ENCODE assay signal across 8 cellular contexts in the genomic region with DNA sequence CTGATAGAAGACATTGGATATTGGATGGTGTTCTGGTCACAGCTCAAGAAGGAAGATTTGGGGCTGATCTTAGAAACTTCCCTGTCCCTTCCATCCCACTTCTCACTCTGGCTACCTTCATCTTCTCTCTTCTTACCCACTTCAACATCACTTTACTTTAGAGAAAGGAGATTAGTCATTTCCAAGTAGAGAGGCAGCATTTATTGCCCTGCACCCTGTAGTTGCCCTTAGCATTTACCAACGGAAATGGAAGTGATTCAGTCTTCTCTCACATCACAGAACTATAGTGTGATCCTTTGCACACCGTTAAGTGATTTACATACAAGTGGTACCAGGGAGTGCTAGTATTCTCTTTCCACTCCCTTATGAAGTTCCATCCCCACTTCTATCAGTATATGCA. TPM values are rescaled to one million over a fixed set of nuclear protein-coding genes. Genes with fewer than 3 reads are reported as not detected.
DNase-seq lines count a peak whose midpoint lies in the region; ATAC-seq and FAIRE-seq lines count a peak whose summit lies in the region.

No MANE protein-coding gene starts in this region.

- H3K36me3 Mint-ChIP-seq in effector memory CD8-positive, alpha-beta T cell (ENCODE audit: insufficient read depth), result peaks cover 3% of the 10 kb centered on the region

- peak overlapping the region; percentile 86 to 95 for H3K27ac Mint-ChIP-seq in effector memory CD8-positive, alpha-beta T cell

- no peaks in the 10 kb centered on the region for H3K27me3 Mint-ChIP-seq in effector memory CD8-positive, alpha-beta T cell

- peak; percentile 59 for FAIRE-seq in RCC 7860 (lab: Jason Lieb, UNC)

- peaks cover 24 to 34% of the 10 kb centered on the region in 2 donors for H3K4me1 Mint-ChIP-seq in effector memory CD8-positive, alpha-beta T cell (ENCODE audit: low read depth in 2 of 2)

- peak; percentile 12 for DNase-seq in activated effector memory CD4-positive, alpha-beta T cell treated with Interleukin-2 at 50 U/mL for 16 hours
- DNase-seq in activated effector memory CD4-positive, alpha-beta T cell treated with anti-CD3 and anti-CD28 coated beads, Interleukin-2, amount 50 U/mL, for 16 hours, result no peak
- DNase-seq in RCC 7860 (ENCODE audit: low spot score) (peak; percentile 82), iPS-NIHi7 (ENCODE audit: extremely low spot score) (no peak), Right ventricle myocardium superior (no peak)
- peak in 2 of 3 experiments; percentile 9 to 13 for DNase-seq in effector memory CD8-positive, alpha-beta T cell
- peak; percentile 18 to 33 for DNase-seq in stimulated activated CD8-positive, alpha-beta memory T cell treated with anti-CD3 and anti-CD28 coated beads, Interleukin-7, amount 100 ng/mL, for 4 hours (ENCODE audit: low read depth in 2 of 2)

- no peaks in the 10 kb centered on the region for H3K9me3 Mint-ChIP-seq in effector memory CD8-positive, alpha-beta T cell

- ATAC-seq in effector memory CD8-positive, alpha-beta T cell (replicated peaks), result peak; percentile 63
- ATAC-seq in HG02642 (IDR thresholded peaks at IDR 0.05; ENCODE audit: poor library complexity, unreplicated experiment) (no peak), Right ventricle myocardium superior (ENCODE audit: poor library complexity) (no peak)

- H3K4me3 Mint-ChIP-seq in effector memory CD8-positive, alpha-beta T cell, result peak overlapping the region; percentile 19 to 64

- intact Hi-C loops in Right ventricle myocardium superior (cut with DNase I), result no loop called here

RNA-seq across cellular contexts. Expression of gene PHLDA1, which starts 52.4 kb away (rescaled TPM):
- 6.6 TPM for total RNA-seq in Right ventricle myocardium superior

Comparison
In these comparisons a context has a peak if more than half of its experiments do, and no peak if none do; other contexts are left out.
1. DNase-seq: peak in activated effector memory CD4-positive, alpha-beta T cell treated with Interleukin-2 at 50 U/mL for 16 hours (single experiment), RCC 7860 (single experiment), effector memory CD8-positive, alpha-beta T cell (2 of 3) and stimulated activated CD8-positive, alpha-beta memory T cell treated with anti-CD3 and anti-CD28 coated beads, Interleukin-7, amount 100 ng/mL, for 4 hours (2 of 2); none in activated effector memory CD4-positive, alpha-beta T cell treated with anti-CD3 and anti-CD28 coated beads, Interleukin-2, amount 50 U/mL, for 16 hours (single experiment), iPS-NIHi7 (single experiment) and Right ventricle myocardium superior (single experiment).